In the genomic region with DNA sequence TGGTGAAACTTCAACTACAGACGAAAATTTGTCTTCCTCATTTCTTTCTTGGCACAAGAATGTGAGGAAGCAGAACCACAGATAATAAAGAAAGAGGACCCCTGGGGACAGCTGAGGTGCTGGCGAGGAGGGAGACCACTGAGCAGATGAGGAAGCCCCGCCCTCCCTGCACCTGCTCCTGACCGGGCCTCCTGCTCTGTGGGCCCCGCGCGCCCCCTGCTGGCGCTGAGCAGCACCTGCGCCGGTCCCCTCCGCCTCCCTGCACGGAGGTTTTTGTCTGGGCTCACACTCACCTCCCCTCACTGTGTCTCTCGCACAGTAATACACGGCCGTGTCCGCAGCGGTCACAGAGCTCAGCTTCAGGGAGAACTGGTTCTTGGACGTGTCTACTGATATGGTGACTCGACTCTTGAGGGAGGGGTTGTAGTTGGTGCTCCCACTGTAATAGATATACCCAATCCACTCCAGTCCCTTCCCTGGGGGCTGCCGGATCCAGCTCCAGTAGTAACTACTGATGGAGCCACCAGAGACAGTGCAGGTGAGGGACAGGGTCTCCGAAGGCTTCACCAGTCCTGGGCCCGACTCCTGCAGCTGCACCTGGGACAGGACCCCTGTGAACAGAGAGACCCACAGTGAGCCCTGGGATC, we compare ENCODE assay signal across 8 cellular contexts.
DNase-seq lines count a peak whose midpoint lies in the region; ATAC-seq, FAIRE-seq and TF ChIP-seq lines count a peak whose summit lies in the region.
"Not testable (repeated sequence)": the region's sequence is repeated elsewhere in the genome, so short reads cannot be mapped to it uniquely, and the experiment has no call there.

No MANE protein-coding gene starts in this region.

- H3K27me3 ChIP-seq in HL-60 (ENCODE audit: insufficient read depth, poor library complexity, severe bottlenecking) = not testable (repeated sequence)
- H3K27me3 ChIP-seq in spleen (replicated peaks in 1 of 7) = peaks cover 0 to 37% (median 0%) of the 10 kb centered on the region in 7 donors

- peak; percentile 45 for TF ChIP-seq CTCF in D721Med (IDR thresholded peaks at IDR 0.05; ENCODE audit: insufficient read depth, missing control alignments)
- TF ChIP-seq CTCF in HL-60 (IDR thresholded peaks at IDR 0.05; ENCODE audit: insufficient read depth, low read length) = peak; percentile 33
- TF ChIP-seq CTCF in spleen (IDR thresholded peaks at IDR 0.05 in 8 of 11, conservative IDR thresholded peaks at IDR 0.05 in 3 of 11) = peak in 10 of 11 experiments; percentile 31 to 88 (median 66)

- peaks cover 0 to 21% (median 2%) of the 10 kb centered on the region in 6 donors for H3K4me1 ChIP-seq in spleen

- not testable (repeated sequence) for FAIRE-seq in D721Med (lab: Jason Lieb, UNC)

- not testable (repeated sequence) for DNase-seq in D721Med (ENCODE audit: insufficient read length, low spot score)
- DNase-seq in HL-60 (ENCODE audit: low read depth in 1 of 2, low spot score in 1 of 2) (peak in 1 of 2 experiments; percentile 67), NCI-H345 (lab: John Stamatoyannopoulos, UW) (peak; percentile 75), T-helper 9 cell (peak; percentile 59), germinal center (ENCODE audit: low spot score) (peak; percentile 55), spleen (peak; percentile 94)
- DNase-seq in activated T-cell treated with anti-CD3 and anti-CD28 coated beads, Interleukin-2, amount 50 U/mL, for 4 hours = peak; percentile 75
- DNase-seq in stimulated activated naive B cell treated with anti-CD40 and anti-IgM and Interleukin-4, amounts not matched to agents 10 μg/mL and 1 μg/mL and 100 μg/mL, for 72 hours = peak; percentile 72

- not testable (repeated sequence) for H3K9me3 ChIP-seq in spleen

- not testable (repeated sequence) for H3K36me3 ChIP-seq in spleen

- H3K4me3 Mint-ChIP-seq in activated T-cell treated with anti-CD3 and anti-CD28 coated beads, Interleukin-2, amount 50 U/mL, for 4 hours = not testable (repeated sequence)
- peak overlapping the region; percentile 22 to 32 for H3K4me3 Mint-ChIP-seq in stimulated activated naive B cell treated with anti-CD40 and anti-IgM and Interleukin-4, amounts not matched to agents 10 μg/mL and 1 μg/mL and 100 μg/mL, for 72 hours

- peaks cover 10% of the 10 kb centered on the region for H3K4me1 Mint-ChIP-seq in activated T-cell treated with anti-CD3 and anti-CD28 coated beads, Interleukin-2, amount 50 U/mL, for 4 hours (ENCODE audit: low read depth)
- H3K4me1 Mint-ChIP-seq in stimulated activated naive B cell treated with anti-CD40 and anti-IgM and Interleukin-4, amounts not matched to agents 10 μg/mL and 1 μg/mL and 100 μg/mL, for 72 hours = peaks cover 12 to 18% of the 10 kb centered on the region in 2 donors

- peak; percentile 94 to 96 for ATAC-seq in activated T-cell treated with anti-CD3 and anti-CD28 coated beads, Interleukin-2, amount 50 U/mL, for 4 hours
- ATAC-seq in stimulated activated naive B cell treated with anti-CD40 and anti-IgM and Interleukin-4, amounts not matched to agents 10 μg/mL and 1 μg/mL and 100 μg/mL, for 72 hours (replicated peaks) = peak; percentile 85 to 96

- H3K27ac ChIP-seq in HL-60 (replicated peaks) = not testable (repeated sequence)
- H3K27ac ChIP-seq in spleen = peak overlapping the region in 1 of 8 donors; percentile 54

- not testable (repeated sequence) for H3K9me3 Mint-ChIP-seq in activated T-cell treated with anti-CD3 and anti-CD28 coated beads, Interleukin-2, amount 50 U/mL, for 4 hours; stimulated activated naive B cell treated with anti-CD40 and anti-IgM and Interleukin-4, amounts not matched to agents 10 μg/mL and 1 μg/mL and 100 μg/mL, for 72 hours

- not testable (repeated sequence) for H3K4me3 ChIP-seq in HL-60 (replicated peaks; ENCODE audit: insufficient read depth, low read length); spleen

- H3K36me3 Mint-ChIP-seq in activated T-cell treated with anti-CD3 and anti-CD28 coated beads, Interleukin-2, amount 50 U/mL, for 4 hours (ENCODE audit: insufficient read depth); stimulated activated naive B cell treated with anti-CD40 and anti-IgM and Interleukin-4, amounts not matched to agents 10 μg/mL and 1 μg/mL and 100 μg/mL, for 72 hours: not testable (repeated sequence)

- H3K27ac Mint-ChIP-seq in stimulated activated naive B cell treated with anti-CD40 and anti-IgM and Interleukin-4, amounts not matched to agents 10 μg/mL and 1 μg/mL and 100 μg/mL, for 72 hours = not testable (repeated sequence)

- intact Hi-C loops in spleen (cut with DNase I; ENCODE audit: low total_unique reads) = not testable (repeated sequence)

- WGBS in spleen, 5 donors = 22 to 45% (median 28%) methylated on average over 16 to 21 of the region's 22 CpGs

- TF ChIP-seq POLR2A in spleen (IDR thresholded peaks at IDR 0.05) = not testable (repeated sequence)

- H3K27me3 Mint-ChIP-seq in activated T-cell treated with anti-CD3 and anti-CD28 coated beads, Interleukin-2, amount 50 U/mL, for 4 hours (ENCODE audit: low read depth) = peaks cover 18% of the 10 kb centered on the region
- peaks cover 22 to 28% of the 10 kb centered on the region in 2 donors for H3K27me3 Mint-ChIP-seq in stimulated activated naive B cell treated with anti-CD40 and anti-IgM and Interleukin-4, amounts not matched to agents 10 μg/mL and 1 μg/mL and 100 μg/mL, for 72 hours
